ENCODE assay signal across 26 cellular contexts in genomic region chr1:184199797-184200170, GRCh38.
"Had no signal": no experiment of that assay in that cellular context is flagged by ENCODE, and none has a peak within 500 bp of the region (broad histone marks: within the 10 kb centered on the region; RNA-seq: fewer than 3 reads in every experiment).

No MANE protein-coding gene starts in this region.

- H3K36me3 ChIP-seq: adrenal gland, breast epithelium had no signal

- H3K4me2 ChIP-seq: KMS-11 had no signal

- H3K36me3 Mint-ChIP-seq: activated naive CD8-positive, alpha-beta T cell treated with anti-CD3 and anti-CD28 coated beads, Interleukin-2, amount 10 ng/mL, durations not matched to agents 7 days and 5 days; WTC11 had no signal

- H3K27ac Mint-ChIP-seq: activated CD8-positive, alpha-beta T cell treated with anti-CD3 and anti-CD28 coated beads, Interleukin-2, amount 10 ng/mL, durations not matched to agents 7 days and 5 days; activated naive CD8-positive, alpha-beta T cell treated with anti-CD3 and anti-CD28 coated beads, Interleukin-2, amount 10 ng/mL, durations not matched to agents 7 days and 5 days; T-helper 17 cell; WTC11 had no signal

- H3K9me3 Mint-ChIP-seq: activated naive CD8-positive, alpha-beta T cell treated with anti-CD3 and anti-CD28 coated beads, Interleukin-2, amount 10 ng/mL, durations not matched to agents 7 days and 5 days; WTC11 had no signal

- H3K27me3 ChIP-seq: adrenal gland, breast epithelium had no signal

- H3K4me1 Mint-ChIP-seq: activated naive CD8-positive, alpha-beta T cell treated with anti-CD3 and anti-CD28 coated beads, Interleukin-2, amount 10 ng/mL, durations not matched to agents 7 days and 5 days; T-helper 17 cell had no signal

- ATAC-seq: activated CD8-positive, alpha-beta T cell treated with anti-CD3 and anti-CD28 coated beads, Interleukin-2, amount 10 ng/mL, durations not matched to agents 7 days and 5 days; PC-3; T-helper 17 cell; WTC11 had no signal

- H3K4me3 Mint-ChIP-seq: activated CD8-positive, alpha-beta T cell treated with anti-CD3 and anti-CD28 coated beads, Interleukin-2, amount 10 ng/mL, durations not matched to agents 7 days and 5 days; activated naive CD8-positive, alpha-beta T cell treated with anti-CD3 and anti-CD28 coated beads, Interleukin-2, amount 10 ng/mL, durations not matched to agents 7 days and 5 days; T-helper 17 cell; WTC11 had no signal

- H3K27me3 Mint-ChIP-seq: activated naive CD8-positive, alpha-beta T cell treated with anti-CD3 and anti-CD28 coated beads, Interleukin-2, amount 10 ng/mL, durations not matched to agents 7 days and 5 days had no signal

- DNase-seq: activated CD4-positive, alpha-beta T cell treated with anti-CD3 and anti-CD28 coated beads for 48 hours; activated CD4-positive, alpha-beta T cell treated with anti-CD3 and anti-CD28 coated beads, Interleukin-2, amount 50 U/mL, for 4 hours; activated CD4-positive, CD25-positive, alpha-beta regulatory T cell treated with anti-CD3 and anti-CD28 coated beads, Interleukin-2, amount 50 U/mL, for 72 hours; activated CD8-positive, alpha-beta memory T cell treated with anti-CD3 and anti-CD28 coated beads, Interleukin-2, amount 50 U/mL, for 48 hours; activated CD8-positive, alpha-beta T cell treated with anti-CD3 and anti-CD28 coated beads, Interleukin-2, amount 10 ng/mL, durations not matched to agents 7 days and 5 days; activated naive CD4-positive, alpha-beta T cell treated with anti-CD3 and anti-CD28 coated beads, Interleukin-2, amount 50 U/mL, for 16 hours; activated naive CD8-positive, alpha-beta T cell treated with anti-CD3 and anti-CD28 coated beads, Interleukin-2, amount 10 ng/mL, durations not matched to agents 7 days and 5 days; activated T-cell treated with anti-CD3 and anti-CD28 coated beads, Interleukin-2, amount 50 U/mL, for 1 hour; adrenal gland; anterior cingulate cortex; caudate nucleus; NCI-H1092; NCI-H1417; NCI-H1694; NCI-H2029; NCI-H2107; NCI-H345; NCI-H510A; NCI-H526 treated with DMSO at 0.1 percent for 48 hours; SHP77 treated with DMSO at 0.1 percent for 48 hours; T-helper 17 cell; T-helper 9 cell had no signal

- H3K4me3 ChIP-seq: adrenal gland, breast epithelium had no signal

- H3K27ac ChIP-seq: adrenal gland, breast epithelium, KMS-11 had no signal

- H3K4me1 ChIP-seq: breast epithelium had no signal

- H3K9me3 ChIP-seq: adrenal gland, breast epithelium had no signal
